ENCODE assay signal across 19 cellular contexts in genomic region chr12:102462386-102462785, GRCh38. TPM values are rescaled to one million over a fixed set of nuclear protein-coding genes. Genes with fewer than 3 reads are reported as not detected.
DNase-seq lines count a peak whose midpoint lies in the region; ATAC-seq and TF ChIP-seq lines count a peak whose summit lies in the region.
"Had no signal": no experiment of that assay in that cellular context is flagged by ENCODE, and none has a peak within 500 bp of the region (broad histone marks: within the 10 kb centered on the region; RNA-seq: fewer than 3 reads in every experiment).

No MANE protein-coding gene starts in this region.

- H3K4me1 ChIP-seq in mammary epithelial cell (ENCODE audit: insufficient read depth, low read length) (no peaks in the 10 kb centered on the region), GM23248 (ENCODE audit: insufficient read depth) (peaks cover 30% of the 10 kb centered on the region), Peyer's patch (no peaks in the 10 kb centered on the region)
- no peaks in the 10 kb centered on the region for H3K4me1 ChIP-seq in naive thymus-derived CD4-positive, alpha-beta T cell (ENCODE audit: control insufficient read depth in 2 of 2, insufficient read depth in 2 of 2, low read length in 2 of 2)
- H3K4me1 ChIP-seq: A549; BLaER1 treated with 17β-estradiol and CSF1 and Interleukin-3, amounts not matched to agents 10 nM and 100 nM had no signal

- H3K9ac ChIP-seq in mammary epithelial cell (ENCODE audit: insufficient read depth, low read length) (no peak overlapping the region), GM23248 (peak overlapping the region; percentile 23; the same call in 1 of the 2 replicates)
- H3K9ac ChIP-seq: BLaER1 treated with 17β-estradiol and CSF1 and Interleukin-3, amounts not matched to agents 10 nM and 100 nM had no signal

- H2AFZ ChIP-seq in mammary epithelial cell (ENCODE audit: low read depth, low read length) (no peak overlapping the region), GM23248 (no peak overlapping the region)

- intact Hi-C loops in MCF 10A (cut with micrococcal nuclease): no loop called here
- intact Hi-C loops in mammary epithelial cell (cut with micrococcal nuclease): no loop called here
- intact Hi-C loops in naive thymus-derived CD4-positive, alpha-beta T cell (cut with micrococcal nuclease): no loop called here

- CTCF ChIA-PET in MCF 10A (lab: Yijun Ruan, JAX): interaction anchor here (5.8 kb wide), 1 partner anchor 21 kb away, joined by 39 read pairs; no protein-coding TSS in a partner anchor
- CTCF ChIA-PET in mammary epithelial cell (lab: Charles Lee; ENCODE audit: low non-redundant PET): no interaction called here
- CTCF ChIA-PET in naive thymus-derived CD4-positive, alpha-beta T cell (lab: Charles Lee): no interaction called here

- H3K9me2 ChIP-seq in GM23248 (ENCODE audit: insufficient read depth): no peaks in the 10 kb centered on the region

- no peaks in the 10 kb centered on the region for H4K20me1 ChIP-seq in mammary epithelial cell (ENCODE audit: insufficient read depth, low read length)
- no peaks in the 10 kb centered on the region for H4K20me1 ChIP-seq in GM23248 (ENCODE audit: insufficient read depth)
- H4K20me1 ChIP-seq: BLaER1 treated with 17β-estradiol and CSF1 and Interleukin-3, amounts not matched to agents 10 nM and 100 nM had no signal

- BruUV-seq in MCF 10A (replicated peaks; lab: Mats Ljungman, UMichigan) (no TSS peak), mammary epithelial cell (replicated peaks; lab: Mats Ljungman, UMichigan) (no TSS peak)

- no peaks in the 10 kb centered on the region for H3K79me2 ChIP-seq in mammary epithelial cell (ENCODE audit: insufficient read depth, low read length)
- no peaks in the 10 kb centered on the region for H3K79me2 ChIP-seq in GM23248 (ENCODE audit: insufficient read depth)

- no peak for TF ChIP-seq POLR2A in Peyer's patch (IDR thresholded peaks at IDR 0.05)

- in situ Hi-C loops in mammary epithelial cell (cut with MboI; ENCODE audit: low sequenced_read_pairs in 2 of 2) (no loop called here), GM23248 (cut with MboI) (no loop called here)

- H3K4me2 ChIP-seq in mammary epithelial cell (ENCODE audit: insufficient read depth, low read depth, low read length): no peak overlapping the region
- peak overlapping the region; percentile 30 for H3K4me2 ChIP-seq in GM23248 (ENCODE audit: unreplicated experiment)
- H3K4me2 ChIP-seq: A549; BLaER1 treated with 17β-estradiol and CSF1 and Interleukin-3, amounts not matched to agents 10 nM and 100 nM had no signal

- TF ChIP-seq CTCF in MCF 10A (IDR thresholded peaks at IDR 0.05; ENCODE audit: unreplicated experiment) (no peak), mammary epithelial cell (conservative IDR thresholded peaks at IDR 0.05 in 1 of 2, IDR thresholded peaks at IDR 0.05 in 1 of 2; ENCODE audit: extremely low read depth in 1 of 2, insufficient read depth in 1 of 2, low read depth in 1 of 2, low read length in 2 of 2) (no peak), fibroblast of mammary gland (conservative IDR thresholded peaks at IDR 0.05; ENCODE audit: control insufficient read depth, insufficient read depth, low read depth, low read length) (no peak), Peyer's patch (IDR thresholded peaks at IDR 0.05) (no peak)

- no peaks in the 10 kb centered on the region for H3K9me3 Mint-ChIP-seq in MCF 10A (ENCODE audit: unreplicated experiment)
- peaks cover 0 to 4% (median 0%) of the 10 kb centered on the region in 11 donors for H3K9me3 Mint-ChIP-seq in naive thymus-derived CD4-positive, alpha-beta T cell

- WGBS in mammary epithelial cell (ENCODE audit: low coverage, missing lambda C conversion rate): 88% methylated on average over 1 of the region's 1 CpG
- WGBS in GM23248 (ENCODE audit: low coverage in 1 of 2, low lambda C conversion rate in 2 of 2, missing lambda C conversion rate in 2 of 2), 2 experiments: 30 to 44% methylated on average over 1 of the region's 1 CpG

- peak; percentile 39 for DNase-seq in MCF 10A (ENCODE audit: unreplicated experiment)
- no peak for DNase-seq in mammary epithelial cell
- peak; percentile 75 for DNase-seq in GM23248
- peak; percentile 54 for DNase-seq in fibroblast of mammary gland (ENCODE audit: low read depth)
- DNase-seq in stromal cell of bone marrow (ENCODE audit: low read depth): peak; percentile 54
- no peak for DNase-seq in Peyer's patch
- DNase-seq in central memory CD4-positive, alpha-beta T cell: no peak
- no peak for DNase-seq in naive thymus-derived CD4-positive, alpha-beta T cell
- DNase-seq: DMS79; MG63; NCI-H1092; NCI-H2081 treated with DMSO at 0.1 percent for 48 hours; NK-92 treated with Interleukin-12 subunit alpha and Interleukin-12 subunit beta, amount 100 ng/mL, for 24 hours; Right ventricle myocardium superior had no signal

- peaks cover 22% of the 10 kb centered on the region for H3F3A ChIP-seq in GM23248 (ENCODE audit: insufficient read depth)

- no peaks in the 10 kb centered on the region for H3K9me3 ChIP-seq in mammary epithelial cell (replicated peaks; ENCODE audit: insufficient read depth, low read length)
- H3K9me3 ChIP-seq in GM23248 (ENCODE audit: low read depth): no peaks in the 10 kb centered on the region
- no peaks in the 10 kb centered on the region for H3K9me3 ChIP-seq in Peyer's patch
- no peaks in the 10 kb centered on the region for H3K9me3 ChIP-seq in naive thymus-derived CD4-positive, alpha-beta T cell (ENCODE audit: control insufficient read depth in 2 of 3, low read length in 3 of 3)
- H3K9me3 ChIP-seq: A549; BLaER1 treated with 17β-estradiol and CSF1 and Interleukin-3, amounts not matched to agents 10 nM and 100 nM had no signal

- H3K27me3 Mint-ChIP-seq in MCF 10A (ENCODE audit: insufficient read depth, unreplicated experiment): no peaks in the 10 kb centered on the region
- peaks cover 14 to 34% (median 21%) of the 10 kb centered on the region in 5 donors for H3K27me3 Mint-ChIP-seq in naive thymus-derived CD4-positive, alpha-beta T cell

- no peak overlapping the region for H3K4me3 ChIP-seq in mammary epithelial cell (replicated peaks in 1 of 3; ENCODE audit: insufficient read depth in 1 of 3, low read depth in 2 of 3, low read length in 3 of 3)
- H3K4me3 ChIP-seq in GM23248: no peak overlapping the region
- H3K4me3 ChIP-seq in fibroblast of mammary gland (ENCODE audit: control insufficient read depth, low read depth, low read length): no peak overlapping the region
- no peak overlapping the region for H3K4me3 ChIP-seq in Peyer's patch
- H3K4me3 ChIP-seq in naive thymus-derived CD4-positive, alpha-beta T cell (ENCODE audit: low read length): no peak overlapping the region
- H3K4me3 ChIP-seq: A549; BLaER1 treated with 17β-estradiol and CSF1 and Interleukin-3, amounts not matched to agents 10 nM and 100 nM; MG63 had no signal

- H3K36me3 Mint-ChIP-seq in MCF 10A (ENCODE audit: insufficient read depth, unreplicated experiment): no peaks in the 10 kb centered on the region
- no peaks in the 10 kb centered on the region for H3K36me3 Mint-ChIP-seq in naive thymus-derived CD4-positive, alpha-beta T cell

- H3K36me3 ChIP-seq in mammary epithelial cell (ENCODE audit: insufficient read depth, low read length) (no peaks in the 10 kb centered on the region), GM23248 (ENCODE audit: low read depth) (no peaks in the 10 kb centered on the region), Peyer's patch (no peaks in the 10 kb centered on the region)
- no peaks in the 10 kb centered on the region for H3K36me3 ChIP-seq in naive thymus-derived CD4-positive, alpha-beta T cell (ENCODE audit: control insufficient read depth in 2 of 3, insufficient read depth in 3 of 3, low read length in 3 of 3)
- H3K36me3 ChIP-seq: BLaER1 treated with 17β-estradiol and CSF1 and Interleukin-3, amounts not matched to agents 10 nM and 100 nM; MG63 had no signal

- POLR2A ChIA-PET in MCF 10A (lab: Yijun Ruan, JAX): interaction anchor here (0.7 to 1.1 kb wide), 2 partner anchors 14 to 17 kb away, joined by 3 read pairs; no protein-coding TSS in a partner anchor
- POLR2A ChIA-PET in naive thymus-derived CD4-positive, alpha-beta T cell (lab: Charles Lee): no interaction called here

- ATAC-seq in naive thymus-derived CD4-positive, alpha-beta T cell: no peak
- ATAC-seq: A549 had no signal

- peaks cover 25% of the 10 kb centered on the region for H3K4me1 Mint-ChIP-seq in MCF 10A (ENCODE audit: insufficient read depth, unreplicated experiment)
- H3K4me1 Mint-ChIP-seq in naive thymus-derived CD4-positive, alpha-beta T cell: no peaks in the 10 kb centered on the region

- H3K27ac Mint-ChIP-seq in MCF 10A (ENCODE audit: low read depth, unreplicated experiment): no peak overlapping the region
- H3K27ac Mint-ChIP-seq in naive thymus-derived CD4-positive, alpha-beta T cell: no peak overlapping the region

- no peak overlapping the region for H3K4me3 Mint-ChIP-seq in MCF 10A (ENCODE audit: unreplicated experiment)
- H3K4me3 Mint-ChIP-seq in naive thymus-derived CD4-positive, alpha-beta T cell: no peak overlapping the region

- dilution Hi-C loops in mammary epithelial cell (cut with HindIII; ENCODE audit: low sequenced_read_pairs): no loop called here

- H3K27ac ChIP-seq in mammary epithelial cell (ENCODE audit: insufficient read depth, low read depth, low read length) (no peak overlapping the region), GM23248 (peak overlapping the region; percentile 69), Peyer's patch (no peak overlapping the region)
- no peak overlapping the region for H3K27ac ChIP-seq in naive thymus-derived CD4-positive, alpha-beta T cell (ENCODE audit: low read depth, low read length)
- H3K27ac ChIP-seq: A549; BLaER1 treated with 17β-estradiol and CSF1 and Interleukin-3, amounts not matched to agents 10 nM and 100 nM had no signal

- H3K27me3 ChIP-seq in mammary epithelial cell (ENCODE audit: insufficient read depth, low read length) (no peaks in the 10 kb centered on the region), GM23248 (replicated peaks; ENCODE audit: insufficient read depth) (no peaks in the 10 kb centered on the region), Peyer's patch (no peaks in the 10 kb centered on the region)
- H3K27me3 ChIP-seq in naive thymus-derived CD4-positive, alpha-beta T cell (ENCODE audit: control insufficient read depth in 2 of 2, insufficient read depth in 2 of 2, low read length in 2 of 2): no peaks in the 10 kb centered on the region
- H3K27me3 ChIP-seq: BLaER1 treated with 17β-estradiol and CSF1 and Interleukin-3, amounts not matched to agents 10 nM and 100 nM; MG63 had no signal

RNA-seq across cellular contexts. Expression of gene IGF1, which starts 18.0 kb away (rescaled TPM):
- not detected in 2 replicates for total RNA-seq in MCF 10A (2022)
- not detected for total RNA-seq in mammary epithelial cell
- polyA plus RNA-seq in mammary epithelial cell: not detected
- polyA minus RNA-seq in mammary epithelial cell: not detected
- 1.4 and 2.9 TPM in 2 replicates for total RNA-seq in GM23248 (2014; rRNA removed; shearing (Covaris generic))
- 2.1 and 2.3 TPM in 2 replicates for polyA plus RNA-seq in GM23248 (2016; fragmentation: Nextera tagmentation; extraction: Ambion mirVana)
- total RNA-seq in Peyer's patch: 10 to 100 TPM in 1 of 4 donors, 1 to 10 TPM in 3; 4.0 to 21.5 (median 6.3) TPM
- 1 to 10 TPM in 2 of 5 experiments, under 1 TPM in 2, not detected in 1; 0.30 to 1.5 (median 0.72) TPM for total RNA-seq in naive thymus-derived CD4-positive, alpha-beta T cell
- polyA plus RNA-seq in naive thymus-derived CD4-positive, alpha-beta T cell: not detected
- total RNA-seq: HT-29, NCI-H460, OCI-LY7 had no signal

Comparison
In these comparisons a context has a peak if more than half of its experiments do, and no peak if none do; other contexts are left out.
1. DNase-seq: peak in MCF 10A (single experiment), GM23248 (single experiment), fibroblast of mammary gland (single experiment) and stromal cell of bone marrow (single experiment); none in mammary epithelial cell (single experiment), Peyer's patch (0 of 3), central memory CD4-positive, alpha-beta T cell (single experiment) and naive thymus-derived CD4-positive, alpha-beta T cell (0 of 9).